Comparison of ENCODE assay signal across 8 cellular contexts in the genomic region with DNA sequence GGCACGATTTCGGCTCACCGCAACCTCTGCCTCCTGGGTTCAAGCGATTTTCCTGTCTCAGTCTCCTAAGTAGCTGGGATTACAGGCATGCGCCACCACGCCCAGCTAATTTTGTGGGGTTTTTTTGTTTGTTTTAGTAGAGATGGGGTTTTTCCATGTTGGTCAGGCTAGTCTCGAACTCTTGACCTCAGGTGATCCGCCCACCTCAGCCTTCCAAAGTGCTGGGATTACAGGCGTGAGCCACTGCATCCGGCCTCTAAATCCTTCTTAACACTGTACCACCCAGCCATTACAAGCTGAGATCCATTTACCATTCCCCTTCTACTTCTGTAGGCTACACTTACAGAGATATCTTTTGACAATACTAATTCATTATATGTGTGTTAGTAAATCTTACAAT. TPM values are rescaled to one million over a fixed set of nuclear protein-coding genes. Genes with fewer than 3 reads are reported as not detected.
DNase-seq lines count a peak whose midpoint lies in the region; ATAC-seq and TF ChIP-seq lines count a peak whose summit lies in the region.
"Not testable (repeated sequence)": the region's sequence is repeated elsewhere in the genome, so short reads cannot be mapped to it uniquely, and the experiment has no call there.

No MANE protein-coding gene starts in this region.

- H4K20me1 ChIP-seq in BLaER1 treated with 17β-estradiol and CSF1 and Interleukin-3, amounts not matched to agents 10 nM and 100 nM, result peaks cover 0 to 52% (median 3%) of the 10 kb centered on the region in 11 experiments; a peak in 9 of 22 replicates
- peaks cover 21% of the 10 kb centered on the region for H4K20me1 ChIP-seq in PC-9 (ENCODE audit: insufficient read depth)

- 0 out of 20 replicates have a peak overlapping the region, but pooled peaks of 1 of the 10 experiments have one; percentile 4 for H3K4me3 ChIP-seq in BLaER1 treated with 17β-estradiol and CSF1 and Interleukin-3, amounts not matched to agents 10 nM and 100 nM
- H3K4me3 ChIP-seq in PC-9, esophagus squamous epithelium: not testable (repeated sequence)

- H3K27ac Mint-ChIP-seq in activated CD8-positive, alpha-beta T cell treated with anti-CD3 and anti-CD28 coated beads, Interleukin-2, amount 10 ng/mL, durations not matched to agents 7 days and 5 days, result peak overlapping the region; percentile 26
- peak overlapping the region; percentile 68 for H3K27ac Mint-ChIP-seq in activated naive CD8-positive, alpha-beta T cell treated with anti-CD3 and anti-CD28 coated beads, Interleukin-2, amount 50 U/mL, for 24 hours
- peak overlapping the region; percentile 18 to 96 (median 85) for H3K27ac Mint-ChIP-seq in naive B cell
- peak overlapping the region; percentile 70 for H3K27ac Mint-ChIP-seq in stimulated activated effector memory CD8-positive, alpha-beta T cell treated with anti-CD3 and anti-CD28 coated beads, Interleukin-12 subunit alpha, Interleukin-12 subunit beta, amount 100 ng/mL, for 72 hours

- TF ChIP-seq POLR2A in esophagus squamous epithelium (IDR thresholded peaks at IDR 0.05), result not testable (repeated sequence)

- H3K36me3 ChIP-seq in BLaER1 treated with 17β-estradiol and CSF1 and Interleukin-3, amounts not matched to agents 10 nM and 100 nM, result peaks cover 91 to 100% (median 96%) of the 10 kb centered on the region in 11 experiments
- H3K36me3 ChIP-seq in PC-9 (ENCODE audit: low read depth) (peaks cover 69% of the 10 kb centered on the region), esophagus squamous epithelium (peaks cover 0 to 98% (median 29%) of the 10 kb centered on the region in 3 donors)

- H3K9me2 ChIP-seq in PC-9 (ENCODE audit: insufficient read depth), result not testable (repeated sequence)

- not testable (repeated sequence) for DNase-seq in PC-9; activated CD8-positive, alpha-beta T cell treated with anti-CD3 and anti-CD28 coated beads, Interleukin-2, amount 10 ng/mL, durations not matched to agents 7 days and 5 days; activated naive CD8-positive, alpha-beta T cell treated with anti-CD3 and anti-CD28 coated beads, Interleukin-2, amount 50 U/mL, for 24 hours; esophagus squamous epithelium (lab: John Stamatoyannopoulos, UW); naive B cell; stimulated activated effector memory CD8-positive, alpha-beta T cell treated with anti-CD3 and anti-CD28 coated beads, Interleukin-12 subunit alpha, Interleukin-12 subunit beta, amount 100 ng/mL, for 72 hours (ENCODE audit: low spot score in 2 of 2)

- peak overlapping the region in 10 of 11 experiments; percentile 37 to 74 (median 54); a peak in 15 of 22 replicates for H3K9ac ChIP-seq in BLaER1 treated with 17β-estradiol and CSF1 and Interleukin-3, amounts not matched to agents 10 nM and 100 nM

- not testable (repeated sequence) for H3K27me3 Mint-ChIP-seq in activated CD8-positive, alpha-beta T cell treated with anti-CD3 and anti-CD28 coated beads, Interleukin-2, amount 10 ng/mL, durations not matched to agents 7 days and 5 days (ENCODE audit: low read depth); activated naive CD8-positive, alpha-beta T cell treated with anti-CD3 and anti-CD28 coated beads, Interleukin-2, amount 50 U/mL, for 24 hours; naive B cell

- H3K4me3 Mint-ChIP-seq in activated CD8-positive, alpha-beta T cell treated with anti-CD3 and anti-CD28 coated beads, Interleukin-2, amount 10 ng/mL, durations not matched to agents 7 days and 5 days; activated naive CD8-positive, alpha-beta T cell treated with anti-CD3 and anti-CD28 coated beads, Interleukin-2, amount 50 U/mL, for 24 hours; stimulated activated effector memory CD8-positive, alpha-beta T cell treated with anti-CD3 and anti-CD28 coated beads, Interleukin-12 subunit alpha, Interleukin-12 subunit beta, amount 100 ng/mL, for 72 hours: not testable (repeated sequence)
- peak overlapping the region in 3 of 8 donors; percentile 0 to 60 (median 27) for H3K4me3 Mint-ChIP-seq in naive B cell

- peak overlapping the region; percentile 50 to 76 (median 64) for H3K4me2 ChIP-seq in BLaER1 treated with 17β-estradiol and CSF1 and Interleukin-3, amounts not matched to agents 10 nM and 100 nM
- not testable (repeated sequence) for H3K4me2 ChIP-seq in PC-9

- peaks cover 23% of the 10 kb centered on the region for H3K4me1 Mint-ChIP-seq in activated CD8-positive, alpha-beta T cell treated with anti-CD3 and anti-CD28 coated beads, Interleukin-2, amount 10 ng/mL, durations not matched to agents 7 days and 5 days (ENCODE audit: low read depth)
- peaks cover 22% of the 10 kb centered on the region for H3K4me1 Mint-ChIP-seq in activated naive CD8-positive, alpha-beta T cell treated with anti-CD3 and anti-CD28 coated beads, Interleukin-2, amount 50 U/mL, for 24 hours
- H3K4me1 Mint-ChIP-seq in naive B cell, result peaks cover 16 to 22% (median 20%) of the 10 kb centered on the region in 3 donors
- H3K4me1 Mint-ChIP-seq in stimulated activated effector memory CD8-positive, alpha-beta T cell treated with anti-CD3 and anti-CD28 coated beads, Interleukin-12 subunit alpha, Interleukin-12 subunit beta, amount 100 ng/mL, for 72 hours, result not testable (repeated sequence)

- 81 to 83% methylated on average over 10 of the region's 10 CpGs for WGBS in esophagus squamous epithelium, 2 donors

- not testable (repeated sequence) for H2AFZ ChIP-seq in PC-9

- H3K9me3 Mint-ChIP-seq in activated CD8-positive, alpha-beta T cell treated with anti-CD3 and anti-CD28 coated beads, Interleukin-2, amount 10 ng/mL, durations not matched to agents 7 days and 5 days (ENCODE audit: insufficient read depth); activated naive CD8-positive, alpha-beta T cell treated with anti-CD3 and anti-CD28 coated beads, Interleukin-2, amount 50 U/mL, for 24 hours; naive B cell; stimulated activated effector memory CD8-positive, alpha-beta T cell treated with anti-CD3 and anti-CD28 coated beads, Interleukin-12 subunit alpha, Interleukin-12 subunit beta, amount 100 ng/mL, for 72 hours: not testable (repeated sequence)

- H3K36me3 Mint-ChIP-seq in activated CD8-positive, alpha-beta T cell treated with anti-CD3 and anti-CD28 coated beads, Interleukin-2, amount 10 ng/mL, durations not matched to agents 7 days and 5 days (ENCODE audit: low read depth), result peaks cover 32% of the 10 kb centered on the region
- H3K36me3 Mint-ChIP-seq in activated naive CD8-positive, alpha-beta T cell treated with anti-CD3 and anti-CD28 coated beads, Interleukin-2, amount 50 U/mL, for 24 hours (ENCODE audit: low read depth), result peaks cover 25% of the 10 kb centered on the region
- peaks cover 2 to 11% of the 10 kb centered on the region in 2 donors for H3K36me3 Mint-ChIP-seq in naive B cell
- peaks cover 100% of the 10 kb centered on the region for H3K36me3 Mint-ChIP-seq in stimulated activated effector memory CD8-positive, alpha-beta T cell treated with anti-CD3 and anti-CD28 coated beads, Interleukin-12 subunit alpha, Interleukin-12 subunit beta, amount 100 ng/mL, for 72 hours

- peaks cover 68% of the 10 kb centered on the region for H3K79me2 ChIP-seq in PC-9 (ENCODE audit: low read depth)

- not testable (repeated sequence) for H3K27me3 ChIP-seq in BLaER1 treated with 17β-estradiol and CSF1 and Interleukin-3, amounts not matched to agents 10 nM and 100 nM; PC-9 (ENCODE audit: insufficient read depth, low read depth); esophagus squamous epithelium

- peak; percentile 4 for ATAC-seq in HG02870 (IDR thresholded peaks at IDR 0.05; ENCODE audit: unreplicated experiment)
- ATAC-seq in activated CD8-positive, alpha-beta T cell treated with anti-CD3 and anti-CD28 coated beads, Interleukin-2, amount 10 ng/mL, durations not matched to agents 7 days and 5 days; activated naive CD8-positive, alpha-beta T cell treated with anti-CD3 and anti-CD28 coated beads, Interleukin-2, amount 50 U/mL, for 24 hours; naive B cell (ENCODE audit: low read depth in 2 of 2); stimulated activated effector memory CD8-positive, alpha-beta T cell treated with anti-CD3 and anti-CD28 coated beads, Interleukin-12 subunit alpha, Interleukin-12 subunit beta, amount 100 ng/mL, for 72 hours: not testable (repeated sequence)

- not testable (repeated sequence) for BruUV-seq in PC-9 (replicated peaks; lab: Mats Ljungman, UMichigan)

- not testable (repeated sequence) for H3K9me3 ChIP-seq in BLaER1 treated with 17β-estradiol and CSF1 and Interleukin-3, amounts not matched to agents 10 nM and 100 nM (replicated peaks in 1 of 11); PC-9 (ENCODE audit: insufficient read depth, low read depth); esophagus squamous epithelium

- not testable (repeated sequence) for TF ChIP-seq CTCF in PC-9 (conservative IDR thresholded peaks at IDR 0.05); esophagus squamous epithelium (IDR thresholded peaks at IDR 0.05)

- H3F3A ChIP-seq in PC-9 (ENCODE audit: insufficient read depth, low read depth), result peaks cover 89% of the 10 kb centered on the region

- intact Hi-C loops in PC-9 (cut with micrococcal nuclease; ENCODE audit: unreplicated experiment), result loop anchor here (5.0 kb wide), 1 partner anchor 33 kb away; no protein-coding TSS in a partner anchor
- intact Hi-C loops in esophagus squamous epithelium (cut with DNase I), result not testable (repeated sequence)

- peaks cover 13 to 30% (median 24%) of the 10 kb centered on the region in 10 experiments for H3K4me1 ChIP-seq in BLaER1 treated with 17β-estradiol and CSF1 and Interleukin-3, amounts not matched to agents 10 nM and 100 nM
- peaks cover 24% of the 10 kb centered on the region; the same call in 1 of the 2 replicates for H3K4me1 ChIP-seq in PC-9 (replicated peaks; ENCODE audit: insufficient read depth)
- H3K4me1 ChIP-seq in esophagus squamous epithelium, result peaks cover 0 to 13% (median 9%) of the 10 kb centered on the region in 3 donors

- CTCF ChIA-PET in PC-9 (lab: Charles Lee), result interaction anchor here (1.2 kb wide), 1 partner anchor 102 kb away, joined by 6 read pairs; no protein-coding TSS in a partner anchor
- CTCF ChIA-PET in activated CD8-positive, alpha-beta T cell treated with anti-CD3 and anti-CD28 coated beads, Interleukin-2, amount 10 ng/mL, durations not matched to agents 7 days and 5 days (lab: Charles Lee), result interaction anchor here (1.2 to 1.6 kb wide), 2 partner anchors 9 to 102 kb away, joined by 5 to 7 read pairs; no protein-coding TSS in a partner anchor

- POLR2A ChIA-PET in PC-9 (lab: Charles Lee; ENCODE audit: unreplicated experiment), result not testable (repeated sequence)
- POLR2A ChIA-PET in activated CD8-positive, alpha-beta T cell treated with anti-CD3 and anti-CD28 coated beads, Interleukin-2, amount 10 ng/mL, durations not matched to agents 7 days and 5 days (lab: Charles Lee), result interaction anchor here (1.4 kb wide), 1 partner anchor 51 kb away, joined by 6 read pairs; no protein-coding TSS in a partner anchor

- peak overlapping the region; percentile 43 to 88 (median 78); a peak in 21 of 22 replicates for H3K27ac ChIP-seq in BLaER1 treated with 17β-estradiol and CSF1 and Interleukin-3, amounts not matched to agents 10 nM and 100 nM
- H3K27ac ChIP-seq in PC-9, result peak overlapping the region; percentile 47
- peak overlapping the region; percentile 42 to 71 (median 56) for H3K27ac ChIP-seq in esophagus squamous epithelium

RNA-seq across cellular contexts. Expression of a gene that starts 51.5 kb away (rescaled TPM):
- 91.6 and 144 TPM in 2 replicates for total RNA-seq in PC-9 (2021)
- 10 to 100 TPM; 52.1 to 59.9 TPM for total RNA-seq in activated CD8-positive, alpha-beta T cell treated with anti-CD3 and anti-CD28 coated beads, Interleukin-2, amount 10 ng/mL, durations not matched to agents 7 days and 5 days
- total RNA-seq in esophagus squamous epithelium, result 10 to 100 TPM; 45.9 to 67.9 (median 54.5) TPM
- 10 to 100 TPM in 5 of 6 donors, 1 to 10 TPM in 1; 8.1 to 36.0 (median 25.3) TPM for polyA plus RNA-seq in naive B cell (ENCODE audit: low read depth in 6 of 6)

Comparison
In these comparisons a context has a peak if more than half of its experiments do, and no peak if none do; other contexts are left out.
1. H3K27ac Mint-ChIP-seq: peak in every context shown above with its lines; median percentile 85 in naive B cell; 70 in stimulated activated effector memory CD8-positive, alpha-beta T cell treated with anti-CD3 and anti-CD28 coated beads, Interleukin-12 subunit alpha, Interleukin-12 subunit beta, amount 100 ng/mL, for 72 hours; 68 in activated naive CD8-positive, alpha-beta T cell treated with anti-CD3 and anti-CD28 coated beads, Interleukin-2, amount 50 U/mL, for 24 hours; 26 in activated CD8-positive, alpha-beta T cell treated with anti-CD3 and anti-CD28 coated beads, Interleukin-2, amount 10 ng/mL, durations not matched to agents 7 days and 5 days.